23 cellular contexts compared by ENCODE assay signal in genomic region chr10:4719040-4719439, GRCh38.
"Had no signal": no experiment of that assay in that cellular context is flagged by ENCODE, and none has a peak within 500 bp of the region (broad histone marks: within the 10 kb centered on the region; RNA-seq: fewer than 3 reads in every experiment).

No MANE protein-coding gene starts in this region.

- H3K27ac ChIP-seq: brain microvascular endothelial cell, KMS-11, SK-N-MC had no signal

- H3K36me3 Mint-ChIP-seq: activated CD4-positive, alpha-beta memory T cell treated with anti-CD3 and anti-CD28 coated beads for 36 hours; activated naive CD8-positive, alpha-beta T cell had no signal

- H3K27me3 ChIP-seq: brain microvascular endothelial cell had no signal

- H3K27ac Mint-ChIP-seq: activated CD4-positive, alpha-beta memory T cell treated with anti-CD3 and anti-CD28 coated beads for 36 hours; activated CD4-positive, alpha-beta T cell treated with anti-CD3 and anti-CD28 coated beads, Interleukin-2, amount 10 ng/mL, durations not matched to agents 24 days and 14 days; activated naive CD4-positive, alpha-beta T cell treated with anti-CD3 and anti-CD28 coated beads for 36 hours; activated naive CD8-positive, alpha-beta T cell had no signal

- H3K4me3 Mint-ChIP-seq: activated CD4-positive, alpha-beta memory T cell treated with anti-CD3 and anti-CD28 coated beads for 36 hours; activated CD4-positive, alpha-beta T cell treated with anti-CD3 and anti-CD28 coated beads, Interleukin-2, amount 10 ng/mL, durations not matched to agents 24 days and 14 days; activated naive CD4-positive, alpha-beta T cell treated with anti-CD3 and anti-CD28 coated beads for 36 hours; activated naive CD8-positive, alpha-beta T cell; activated T-cell treated with anti-CD3 and anti-CD28 coated beads, Interleukin-2, amount 50 U/mL, for 4 hours had no signal

- H3K9ac ChIP-seq: KMS-11 had no signal

- ATAC-seq: activated T-cell treated with anti-CD3 and anti-CD28 coated beads, Interleukin-2, amount 50 U/mL, for 4 hours; Right ventricle myocardium inferior had no signal

- DNase-seq: activated CD4-positive, alpha-beta memory T cell treated with anti-CD3 and anti-CD28 coated beads for 36 hours; activated CD4-positive, alpha-beta T cell treated with anti-CD3 and anti-CD28 coated beads for 1 hour; activated CD4-positive, alpha-beta T cell treated with anti-CD3 and anti-CD28 coated beads, Interleukin-2, amount 10 ng/mL, durations not matched to agents 24 days and 14 days; activated CD8-positive, alpha-beta memory T cell treated with anti-CD3 and anti-CD28 coated beads for 24 hours; activated effector memory CD4-positive, alpha-beta T cell treated with anti-CD3 and anti-CD28 coated beads, Interleukin-2, amount 50 U/mL, for 16 hours; activated naive CD4-positive, alpha-beta T cell treated with anti-CD3 and anti-CD28 coated beads for 36 hours; activated T-cell treated with anti-CD3 and anti-CD28 coated beads, Interleukin-2, amount 50 U/mL, for 4 hours; amygdala; brain microvascular endothelial cell; cerebellar nuclear complex; MM.1S; NCI-H1105; NCI-H1436 treated with DMSO at 0.1 percent for 48 hours; NCI-H187; NCI-H2081; NCI-H2171; NCI-H2227 treated with DMSO at 0.1 percent for 48 hours; NCI-H82; SW 1271 had no signal

- H3K4me2 ChIP-seq: KMS-11 had no signal

- H3K36me3 ChIP-seq: brain microvascular endothelial cell had no signal

- H3K4me3 ChIP-seq: SK-N-MC had no signal

- H3K9me3 Mint-ChIP-seq: activated CD4-positive, alpha-beta memory T cell treated with anti-CD3 and anti-CD28 coated beads for 36 hours; activated CD4-positive, alpha-beta T cell treated with anti-CD3 and anti-CD28 coated beads, Interleukin-2, amount 10 ng/mL, durations not matched to agents 24 days and 14 days; activated naive CD4-positive, alpha-beta T cell treated with anti-CD3 and anti-CD28 coated beads for 36 hours; activated T-cell treated with anti-CD3 and anti-CD28 coated beads, Interleukin-2, amount 50 U/mL, for 4 hours had no signal

- H3K4me1 Mint-ChIP-seq: activated CD4-positive, alpha-beta T cell treated with anti-CD3 and anti-CD28 coated beads, Interleukin-2, amount 10 ng/mL, durations not matched to agents 24 days and 14 days had no signal
